ENCODE assay signal across 1 cellular context in the genomic region with DNA sequence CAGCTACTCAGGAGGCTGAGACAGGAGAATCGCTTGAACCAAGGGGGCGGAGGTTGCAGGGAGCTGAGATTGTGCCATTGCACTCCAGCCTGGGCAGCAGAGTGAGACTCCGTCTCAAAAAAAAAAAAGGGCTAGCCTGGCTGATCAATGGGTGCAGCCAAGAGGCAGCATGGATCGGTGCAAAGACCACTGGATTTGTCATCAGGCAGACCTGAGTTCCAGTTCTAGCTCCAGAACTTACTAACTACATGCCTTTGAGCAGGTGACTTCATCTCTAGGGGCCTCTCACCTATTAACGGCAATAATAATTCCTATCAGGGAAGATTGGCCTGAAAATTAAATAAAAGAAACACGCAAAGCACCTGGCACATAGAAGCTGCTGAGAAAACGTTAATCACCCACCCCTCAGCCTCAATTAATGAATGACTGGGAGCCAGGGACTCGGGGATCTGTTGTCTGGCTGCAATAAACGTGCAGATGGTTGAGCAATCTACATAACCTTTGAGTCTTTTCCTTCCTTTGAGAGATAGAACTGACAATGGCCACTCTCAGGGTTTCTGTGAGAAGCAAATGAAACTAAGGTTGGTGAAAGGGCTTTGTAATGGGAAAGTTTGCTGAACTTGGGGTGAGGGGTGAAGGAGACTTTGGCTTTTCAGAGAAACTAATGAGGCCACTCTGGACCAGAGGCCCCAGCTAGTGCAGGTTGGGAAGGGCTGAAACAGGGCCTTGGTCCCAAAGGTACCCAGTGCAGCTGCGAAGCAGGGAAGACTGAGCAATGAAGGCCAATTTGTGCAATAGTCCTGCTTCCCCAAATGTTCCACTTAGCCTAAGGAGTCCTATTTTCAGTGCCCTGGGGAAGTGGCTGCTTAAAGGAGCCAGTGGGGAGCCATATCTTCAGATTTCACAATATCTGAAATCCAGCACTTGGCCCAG.
TF ChIP-seq lines count a peak whose summit lies in the region.

No MANE protein-coding gene starts in this region.

TF ChIP-seq in HEK293T, 16 proteins besides CTCF, POLR2A, EP300 and RAD21 (continued from another document):
- TF ChIP-seq ARNT (IDR thresholded peaks at IDR 0.05) (no peak), L3MBTL2 (conservative IDR thresholded peaks at IDR 0.05) (no peak)
TF ChIP-seq in HEK293T: peak in this region for 0.
